Comparison of ENCODE assay signal across 5 cellular contexts in genomic region chr5:63351164-63351563, GRCh38.
"Had no signal": no experiment of that assay in that cellular context is flagged by ENCODE, and none has a peak within 500 bp of the region (broad histone marks: within the 10 kb centered on the region; RNA-seq: fewer than 3 reads in every experiment).

No MANE protein-coding gene starts in this region.

- DNase-seq: H9, HCEC 1CT, KBM-7 had no signal

- H3K36me3 Mint-ChIP-seq: IgD-negative memory B cell had no signal

- H3K4me1 Mint-ChIP-seq: IgD-negative memory B cell had no signal

- H3K27me3 Mint-ChIP-seq: IgD-negative memory B cell had no signal

- H3K9me3 Mint-ChIP-seq: GM23338, H9 had no signal

- H3K27ac Mint-ChIP-seq: GM23338, H9, IgD-negative memory B cell had no signal

- H3K4me3 ChIP-seq: GM23338 had no signal

- H3K4me3 Mint-ChIP-seq: GM23338, H9, IgD-negative memory B cell had no signal
